10 cellular contexts compared by ENCODE assay signal in the genomic region with DNA sequence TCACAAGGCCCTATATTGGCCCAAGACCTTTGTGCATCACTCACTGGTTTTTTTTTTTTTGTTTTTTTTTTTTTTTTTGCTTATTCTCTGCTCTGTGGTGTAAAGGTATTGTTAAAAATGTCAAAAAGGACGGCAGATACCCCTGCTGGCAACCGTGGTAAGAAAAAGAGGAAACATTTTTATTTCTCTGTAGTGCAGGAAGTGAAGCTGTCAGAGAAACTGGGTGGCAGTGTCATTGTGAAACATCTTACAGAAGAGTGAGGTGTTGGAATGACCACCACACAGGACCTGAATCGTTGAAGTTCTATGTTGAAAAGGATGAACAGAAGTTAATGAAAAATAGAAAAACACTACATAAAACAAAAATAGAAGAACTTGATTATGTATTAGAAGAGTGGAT.
DNase-seq lines count a peak whose midpoint lies in the region; ATAC-seq lines count a peak whose summit lies in the region.
"Had no signal": no experiment of that assay in that cellular context is flagged by ENCODE, and none has a peak within 500 bp of the region (broad histone marks: within the 10 kb centered on the region; RNA-seq: fewer than 3 reads in every experiment).

No MANE protein-coding gene starts in this region.

- H3K4me3 Mint-ChIP-seq in activated naive CD8-positive, alpha-beta T cell treated with anti-CD3 and anti-CD28 coated beads, Interleukin-2, amount 10 ng/mL, durations not matched to agents 7 days and 5 days, result no peak overlapping the region

- peaks cover 7% of the 10 kb centered on the region for H3K4me1 Mint-ChIP-seq in activated naive CD8-positive, alpha-beta T cell treated with anti-CD3 and anti-CD28 coated beads, Interleukin-2, amount 10 ng/mL, durations not matched to agents 7 days and 5 days

- H3K27ac Mint-ChIP-seq in activated naive CD8-positive, alpha-beta T cell treated with anti-CD3 and anti-CD28 coated beads, Interleukin-2, amount 10 ng/mL, durations not matched to agents 7 days and 5 days, result no peak overlapping the region

- ATAC-seq in GM18861 (IDR thresholded peaks at IDR 0.05; ENCODE audit: unreplicated experiment), result peak; percentile 98
- ATAC-seq in GM21515 (IDR thresholded peaks at IDR 0.05; ENCODE audit: unreplicated experiment), result peak; percentile 84
- ATAC-seq in HG03342 (IDR thresholded peaks at IDR 0.05; ENCODE audit: unreplicated experiment), result peak; percentile 89
- peak; percentile 36 for ATAC-seq in activated naive CD8-positive, alpha-beta T cell treated with anti-CD3 and anti-CD28 coated beads, Interleukin-2, amount 10 ng/mL, durations not matched to agents 7 days and 5 days (ENCODE audit: low read depth)

- POLR2A ChIA-PET in activated naive CD8-positive, alpha-beta T cell treated with anti-CD3 and anti-CD28 coated beads, Interleukin-2, amount 10 ng/mL, durations not matched to agents 7 days and 5 days (lab: Charles Lee), result no interaction called here

- H3K36me3 Mint-ChIP-seq in activated naive CD8-positive, alpha-beta T cell treated with anti-CD3 and anti-CD28 coated beads, Interleukin-2, amount 10 ng/mL, durations not matched to agents 7 days and 5 days, result no peaks in the 10 kb centered on the region

- no peak for DNase-seq in activated naive CD8-positive, alpha-beta T cell treated with anti-CD3 and anti-CD28 coated beads, Interleukin-2, amount 10 ng/mL, durations not matched to agents 7 days and 5 days
- DNase-seq in cerebellum (ENCODE audit: low spot score) (no peak), posterior cingulate gyrus (no peak), NCI-H510A (lab: John Stamatoyannopoulos, UW) (no peak)
- DNase-seq in stimulated activated naive CD4-positive, alpha-beta T cell treated with Interleukin-2 at 50 U/mL for 16 hours (lab: John Stamatoyannopoulos, UW), result no peak
- DNase-seq: effector memory CD4-positive, alpha-beta T cell; stimulated activated CD4-positive, alpha-beta T cell treated with anti-CD3 and anti-CD28 coated beads, Interleukin-4, amount 100 ng/mL, for 1 hour had no signal

- intact Hi-C loops in posterior cingulate gyrus (cut with DNase I), result no loop called here

- no peaks in the 10 kb centered on the region for H3K27me3 Mint-ChIP-seq in activated naive CD8-positive, alpha-beta T cell treated with anti-CD3 and anti-CD28 coated beads, Interleukin-2, amount 10 ng/mL, durations not matched to agents 7 days and 5 days

- H3K9me3 Mint-ChIP-seq in activated naive CD8-positive, alpha-beta T cell treated with anti-CD3 and anti-CD28 coated beads, Interleukin-2, amount 10 ng/mL, durations not matched to agents 7 days and 5 days, result no peaks in the 10 kb centered on the region

Comparison
In these comparisons a context has a peak if more than half of its experiments do, and no peak if none do; other contexts are left out.
1. ATAC-seq: peak in every context shown above with its lines; median percentile 98 in GM18861; 89 in HG03342; 84 in GM21515; 36 in activated naive CD8-positive, alpha-beta T cell treated with anti-CD3 and anti-CD28 coated beads, Interleukin-2, amount 10 ng/mL, durations not matched to agents 7 days and 5 days.